8 cellular contexts compared by ENCODE assay signal in genomic region chr5:75337366-75338021, GRCh38. TPM values are rescaled to one million over a fixed set of nuclear protein-coding genes. Genes with fewer than 3 reads are reported as not detected.
A peak's percentile ranks its signal among the peaks of the same experiment; 100 is the strongest.
DNase-seq lines count a peak whose midpoint lies in the region; ATAC-seq, FAIRE-seq and TF ChIP-seq lines count a peak whose summit lies in the region.

No MANE protein-coding gene starts in this region.

- peak; percentile 4 for ATAC-seq in GM21423 (IDR thresholded peaks at IDR 0.05; ENCODE audit: unreplicated experiment)
- peak; percentile 14 for ATAC-seq in GM12878
- ATAC-seq in HG03196 (IDR thresholded peaks at IDR 0.05; ENCODE audit: unreplicated experiment), result no peak

- POLR2A ChIA-PET in OCI-LY7 (lab: Charles Lee), result interaction anchor here (0.6 to 1.5 kb wide), 17 partner anchors 8 to 1269 kb away, joined by 3 to 12 read pairs (median 4); partner anchors contain the start of genes ANKRD31 and POC5
- POLR2A ChIA-PET in GM12878 (lab: Charles Lee), result interaction anchor here (0.6 to 1.9 kb wide), 13 partner anchors 13 to 379 kb away, joined by 3 to 16 read pairs (median 4); partner anchors contain the start of genes ANKRD31 and POC5

- H3K4me2 ChIP-seq in BLaER1 (peak overlapping the region; percentile 85), OCI-LY7 (ENCODE audit: low read length) (peak overlapping the region; percentile 98), GM12878 (ENCODE audit: control insufficient read depth, insufficient read depth) (peak overlapping the region; percentile 77)

- H2AFZ ChIP-seq in OCI-LY7 (ENCODE audit: low read length) (peak overlapping the region; percentile 53; the same call in 1 of the 2 replicates), GM12878 (ENCODE audit: control insufficient read depth, low read depth, low read length) (peak overlapping the region; percentile 52)

- peak overlapping the region; percentile 96 for H3K4me3 ChIP-seq in BLaER1
- H3K4me3 ChIP-seq in OCI-LY7 (ENCODE audit: low read depth, low read length, poor library complexity, severe bottlenecking), result peak overlapping the region; percentile 99
- peak overlapping the region; percentile 91 for H3K4me3 ChIP-seq in GM12878
- H3K4me3 ChIP-seq in iPS-20b (ENCODE audit: low read length), result peak overlapping the region; percentile 86

- H3K27me3 ChIP-seq in BLaER1, result no peaks in the 10 kb centered on the region
- no peaks in the 10 kb centered on the region for H3K27me3 ChIP-seq in GM12878 (replicated peaks in 1 of 2; ENCODE audit: control insufficient read depth in 2 of 2, insufficient read depth in 2 of 2, low read length in 1 of 2)
- H3K27me3 ChIP-seq in iPS-20b (ENCODE audit: insufficient read depth, low read length), result no peaks in the 10 kb centered on the region

- intact Hi-C loops in OCI-LY7 (cut with micrococcal nuclease; ENCODE audit: unreplicated experiment) (loop anchor here (2.0 to 5.0 kb wide), 2 partner anchors 100 to 173 kb away; partner anchors contain the start of genes ANKRD31, CERT1 and POLK), GM12878 (cut with micrococcal nuclease; ENCODE audit: unreplicated experiment) (loop anchor here (5.0 kb wide), 2 partner anchors 175 to 240 kb away; partner anchors contain the start of genes CERT1 and POLK)

- TF ChIP-seq EP300 in GM12878 (IDR thresholded peaks at IDR 0.05; ENCODE audit: borderline replicate concordance in 1 of 2, control insufficient read depth in 1 of 2, low read depth in 2 of 2, low read length in 2 of 2), result no peak

- H3K79me2 ChIP-seq in OCI-LY7 (ENCODE audit: insufficient read depth, low read depth, low read length) (peaks cover 53% of the 10 kb centered on the region), GM12878 (ENCODE audit: control insufficient read depth, insufficient read depth, low read length) (peaks cover 52% of the 10 kb centered on the region)

- SMC1A ChIA-PET in GM12878 (lab: Charles Lee; ENCODE audit: uncharacterized antibody, unreplicated experiment), result interaction anchor here (0.8 to 3.6 kb wide), 9 partner anchors 14 to 402 kb away, joined by 3 to 24 read pairs (median 4); partner anchors contain the start of gene ANKRD31

- TF ChIP-seq CTCF in OCI-LY7 (conservative IDR thresholded peaks at IDR 0.05; ENCODE audit: low read length), result no peak
- TF ChIP-seq CTCF in GM12878 (IDR thresholded peaks at IDR 0.05 in 2 of 3, conservative IDR thresholded peaks at IDR 0.05 in 1 of 3; ENCODE audit: control insufficient read depth in 2 of 3, extremely low read depth in 1 of 3, insufficient read depth in 1 of 3, low read depth in 3 of 3, low read length in 3 of 3), result no peak

- H3K27ac ChIP-seq in BLaER1 (peak overlapping the region; percentile 83), OCI-LY7 (ENCODE audit: low read depth, low read length, poor library complexity, severe bottlenecking) (peak overlapping the region; percentile 60), GM12878 (ENCODE audit: control insufficient read depth, insufficient read depth) (peak overlapping the region; percentile 82), iPS-20b (ENCODE audit: low read length) (peak overlapping the region; percentile 4)

- BruUV-seq in OCI-LY7 (replicated peaks; lab: Mats Ljungman, UMichigan), result no TSS peak
- BruUV-seq in GM12878 (replicated peaks; lab: Mats Ljungman, UMichigan), result no TSS peak

- no peaks in the 10 kb centered on the region for H3K9me2 ChIP-seq in OCI-LY7 (ENCODE audit: insufficient read depth, low read length)

- in situ Hi-C loops in GM12878 (cut with MboI), result no loop called here

- H4K20me1 ChIP-seq in BLaER1 (peaks cover 51% of the 10 kb centered on the region), OCI-LY7 (ENCODE audit: insufficient read depth, low read length) (peaks cover 46% of the 10 kb centered on the region), GM12878 (ENCODE audit: control insufficient read depth, insufficient read depth) (peaks cover 4% of the 10 kb centered on the region; the same call in 1 of the 2 replicates)

- CTCF ChIA-PET in OCI-LY7 (lab: Charles Lee; ENCODE audit: unreplicated experiment), result interaction anchor here (0.6 kb wide), 1 partner anchor 16 kb away, joined by 3 read pairs; no protein-coding TSS in a partner anchor
- CTCF ChIA-PET in GM12878 (lab: Yijun Ruan, JAX), result interaction anchor here (0.6 to 1.4 kb wide), 12 partner anchors 18 to 343 kb away, joined by 3 to 9 read pairs (median 3); partner anchors contain the start of gene ANKRD31

- H3K4me1 ChIP-seq in BLaER1 (peaks cover 18% of the 10 kb centered on the region), OCI-LY7 (ENCODE audit: insufficient read depth, low read length, poor library complexity, severe bottlenecking) (peaks cover 31% of the 10 kb centered on the region), GM12878 (ENCODE audit: control insufficient read depth, insufficient read depth, low read length) (peaks cover 6% of the 10 kb centered on the region; the same call in 1 of the 2 replicates), iPS-20b (ENCODE audit: insufficient read depth, low read length) (peaks cover 15% of the 10 kb centered on the region)

- H3K9me3 ChIP-seq in BLaER1 (peaks cover 4% of the 10 kb centered on the region; the same call in 1 of the 2 replicates), OCI-LY7 (ENCODE audit: low read length) (no peaks in the 10 kb centered on the region), GM12878 (replicated peaks; ENCODE audit: control insufficient read depth, insufficient read depth, low read length) (no peaks in the 10 kb centered on the region), iPS-20b (ENCODE audit: insufficient read depth, low read depth, low read length) (no peaks in the 10 kb centered on the region)

- WGBS in GM12878 (ENCODE audit: insufficient coverage, insufficient replicate concordance, low lambda C conversion rate, missing lambda C conversion rate), result under 1% methylated on average over 49 of the region's 50 CpGs

- no peak for TF ChIP-seq POLR2A in GM12878 (IDR thresholded peaks at IDR 0.05; ENCODE audit: low read depth, low read length)

- H3K36me3 ChIP-seq in BLaER1 (peaks cover 7% of the 10 kb centered on the region; the same call in 1 of the 2 replicates), OCI-LY7 (ENCODE audit: insufficient read depth, low read length) (peaks cover 30% of the 10 kb centered on the region), GM12878 (ENCODE audit: control insufficient read depth in 2 of 2, insufficient read depth in 2 of 2, low read length in 1 of 2) (peaks cover 0 to 6% of the 10 kb centered on the region in 2 experiments; a peak in 1 of 4 replicates), iPS-20b (ENCODE audit: insufficient read depth, low read depth, low read length) (peaks cover 25% of the 10 kb centered on the region)

- no peak for TF ChIP-seq RAD21 in GM12878 (IDR thresholded peaks at IDR 0.05; ENCODE audit: insufficient read depth, low read depth, low read length)

- H3K9ac ChIP-seq in BLaER1, result peak overlapping the region; percentile 89
- H3K9ac ChIP-seq in GM12878 (ENCODE audit: control insufficient read depth, insufficient read depth, low read length), result peak overlapping the region; percentile 90
- peak overlapping the region; percentile 91 for H3K9ac ChIP-seq in iPS-20b (ENCODE audit: low read depth, low read length)

- RAD21 ChIA-PET in GM12878 (lab: Charles Lee; ENCODE audit: unreplicated experiment), result interaction anchor here (0.8 to 1.7 kb wide), 19 partner anchors 10 to 380 kb away, joined by 3 to 28 read pairs (median 4); partner anchors contain the start of gene ANKRD31

- DNase-seq in OCI-LY7 (ENCODE audit: low spot score) (peak; percentile 39), GM12878 (ENCODE audit: low read depth, low spot score) (no peak), SHP77 (lab: John Stamatoyannopoulos, UW) (no peak)
- DNase-seq in stimulated activated CD4-positive, alpha-beta T cell treated with anti-CD3 and anti-CD28 coated beads, Interleukin-12 subunit alpha, Interleukin-12 subunit beta, amount 100 ng/mL, for 48 hours (ENCODE audit: low read depth in 2 of 3, low spot score in 1 of 3), result peak; percentile 4 to 28 (median 15)

- FAIRE-seq in GM12878 (lab: Jason Lieb, UNC), result no peak

TF ChIP-seq in GM12878, 131 proteins besides CTCF, POLR2A, EP300 and RAD21 (continues in another document):
- TF ChIP-seq IRF5 (IDR thresholded peaks at IDR 0.05; ENCODE audit: borderline replicate concordance) (no peak), ZNF207 (IDR thresholded peaks at IDR 0.05; ENCODE audit: borderline replicate concordance) (no peak), RCOR1 (conservative IDR thresholded peaks at IDR 0.05; ENCODE audit: low read depth, low read length) (no peak), BRCA1 (IDR thresholded peaks at IDR 0.05; ENCODE audit: low read depth, low read length) (no peak), EZH2 (IDR thresholded peaks at IDR 0.05; ENCODE audit: borderline replicate concordance, control insufficient read depth, low read depth, low read length) (no peak)

RNA-seq across cellular contexts. Expression of gene HMGCR, which starts 0.5 kb away (rescaled TPM):
- total RNA-seq in OCI-LY7 (2014; rRNA removed; shearing (Covaris generic)), result 42.6 and 58.6 TPM in 2 replicates
- total RNA-seq in OCI-LY7 (2022) (93.3 and 124 TPM in 2 replicates), GM12878 (2014; rRNA removed) (73.9 and 82.9 TPM in 2 replicates), GM12878 (2014; rRNA removed; fragmentation: Illumina TruSeq; extraction: Trizol) (104 and 110 TPM in 2 replicates), GM12878 (2021) (119 and 130 TPM in 2 replicates)
- 369 and 374 TPM in 2 replicates for total RNA-seq in GM12878 (2013; cell fraction: nucleolus; rRNA removed)
- polyA plus RNA-seq in GM12878 (2011; ENCODE audit: low read depth), result 29.7 TPM
- polyA plus RNA-seq in GM12878 (2011; rRNA removed) (119 and 174 TPM in 2 replicates), GM12878 (2014; fragmentation: Illumina TruSeq; extraction: Trizol) (89.2 and 120 TPM in 2 replicates), GM12878 (2014; fragmentation: Nextera tagmentation; extraction: Ambion mirVana) (10 to 100 TPM; 30.8 to 39.0 TPM), GM12878 (2014; rRNA removed) (65.2 and 73.9 TPM in 2 replicates), GM12878 (2016; fragmentation: Nextera tagmentation; extraction: Ambion mirVana) (10 to 100 TPM; 55.5 to 61.6 TPM)
- 42.8 and 51.7 TPM in 2 replicates for polyA plus RNA-seq in GM12878 (2011; cell fraction: cytosol; rRNA removed)
- polyA plus RNA-seq in GM12878 (2011; cell fraction: nucleus; rRNA removed), result 122 and 154 TPM in 2 replicates
- 48.4 and 72.6 TPM in 2 replicates for polyA plus RNA-seq in GM12878 (2012)
- 228 and 334 TPM in 2 replicates for polyA minus RNA-seq in GM12878 (2011; rRNA and poly(A)+ RNA removed)
- polyA minus RNA-seq in GM12878 (2011; cell fraction: cytosol; rRNA and poly(A)+ RNA removed), result 50.6 and 59.6 TPM in 2 replicates
- 159 and 183 TPM in 2 replicates for polyA minus RNA-seq in GM12878 (2011; cell fraction: nucleus; rRNA and poly(A)+ RNA removed)

Comparison
In these comparisons a context has a peak if more than half of its experiments do, and no peak if none do; other contexts are left out.
1. H3K27ac ChIP-seq: peak in every context shown above with its lines; median percentile 83 in BLaER1; 82 in GM12878; 60 in OCI-LY7; 4 in iPS-20b.
2. DNase-seq: peak in OCI-LY7 (single experiment) and stimulated activated CD4-positive, alpha-beta T cell treated with anti-CD3 and anti-CD28 coated beads, Interleukin-12 subunit alpha, Interleukin-12 subunit beta, amount 100 ng/mL, for 48 hours (3 of 3); none in GM12878 (single experiment) and SHP77 (0 of 2).
3. Peak in every context shown above with its lines, with median percentiles within 50 percentile points of each other: H3K4me2 ChIP-seq, H3K4me3 ChIP-seq and H3K9ac ChIP-seq.